Comparison of ENCODE assay signal across 36 cellular contexts in the genomic region with DNA sequence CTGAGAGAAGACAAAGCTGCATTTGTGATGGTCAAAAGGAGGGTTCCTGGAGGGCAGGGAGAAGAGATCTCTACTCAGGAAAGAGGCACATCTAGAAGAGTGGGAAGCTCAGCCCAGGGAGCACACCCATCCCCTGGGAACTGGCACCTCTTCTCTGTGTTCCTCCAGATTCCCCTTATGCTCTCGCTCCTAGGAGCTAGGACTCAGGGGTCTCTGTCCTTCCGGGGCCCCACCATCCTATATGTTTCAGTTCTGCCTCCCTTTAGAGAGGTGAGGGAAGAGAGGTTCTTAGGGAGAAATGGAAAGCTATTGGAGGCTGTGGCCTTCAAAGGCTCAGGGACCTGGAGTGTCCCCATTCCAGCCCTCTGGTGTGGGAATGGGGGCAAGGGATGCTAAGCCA.
"Had no signal": no experiment of that assay in that cellular context is flagged by ENCODE, and none has a peak within 500 bp of the region (broad histone marks: within the 10 kb centered on the region; RNA-seq: fewer than 3 reads in every experiment).

No MANE protein-coding gene starts in this region.

- H3K9me3 ChIP-seq: ascending aorta had no signal

- H3K27ac Mint-ChIP-seq: activated B cell treated with CpG ODN at 0.5 μM for 24 hours; activated CD4-positive, alpha-beta memory T cell treated with anti-CD3 and anti-CD28 coated beads for 36 hours; activated CD4-positive, alpha-beta T cell treated with anti-CD3 and anti-CD28 coated beads, Interleukin-2, amount 10 ng/mL, durations not matched to agents 24 days and 14 days; activated CD8-positive, alpha-beta memory T cell treated with anti-CD3 and anti-CD28 coated beads, Interleukin-2, amount 10 ng/mL, durations not matched to agents 7 days and 5 days; activated CD8-positive, alpha-beta T cell treated with anti-CD3 and anti-CD28 coated beads for 36 hours; activated naive CD4-positive, alpha-beta T cell treated with anti-CD3 and anti-CD28 coated beads, Interleukin-2, amount 10 ng/mL, durations not matched to agents 7 days and 5 days; activated naive CD8-positive, alpha-beta T cell; activated naive CD8-positive, alpha-beta T cell treated with anti-CD3 and anti-CD28 coated beads, Interleukin-2, amount 10 ng/mL, durations not matched to agents 7 days and 5 days; activated naive CD8-positive, alpha-beta T cell treated with anti-CD3 and anti-CD28 coated beads, Interleukin-2, amount 50 U/mL, for 24 hours; activated T-cell treated with anti-CD3 and anti-CD28 coated beads, Interleukin-2, amount 50 U/mL, for 24 hours; activated T-helper 2 cell treated with anti-CD3 and anti-CD28 coated beads, Interferon-gamma antibody, Interleukin-2, Interleukin-4, amounts not matched to agents 10 μg/mL and 5 μg/mL and 100 μg/mL, durations not matched to agents 14 hours and 24 hours and 36 hours; brain; T-helper 1 cell treated with Interleukin-12 subunit alpha and Interleukin-12 subunit beta and Interleukin-4 antibody, amounts not matched to agents 30 μg/mL and 1 μg/mL, for 36 hours; T-helper 2 cell treated with Interferon-gamma antibody and Interleukin-4, amounts not matched to agents 5 μg/mL and 100 μg/mL, for 36 hours had no signal

- H3K36me3 ChIP-seq: ascending aorta, cardiac muscle cell had no signal

- H3K4me3 Mint-ChIP-seq: activated B cell treated with CpG ODN at 0.5 μM for 24 hours; activated CD4-positive, alpha-beta memory T cell treated with anti-CD3 and anti-CD28 coated beads for 36 hours; activated CD8-positive, alpha-beta memory T cell treated with anti-CD3 and anti-CD28 coated beads, Interleukin-2, amount 10 ng/mL, durations not matched to agents 7 days and 5 days; activated CD8-positive, alpha-beta T cell treated with anti-CD3 and anti-CD28 coated beads for 36 hours; activated naive CD4-positive, alpha-beta T cell treated with anti-CD3 and anti-CD28 coated beads, Interleukin-2, amount 10 ng/mL, durations not matched to agents 7 days and 5 days; activated naive CD4-positive, alpha-beta T cell treated with anti-CD3 and anti-CD28 coated beads, Interleukin-2, amount 50 U/mL, for 24 hours; activated naive CD8-positive, alpha-beta T cell; activated naive CD8-positive, alpha-beta T cell treated with anti-CD3 and anti-CD28 coated beads, Interleukin-2, amount 10 ng/mL, durations not matched to agents 7 days and 5 days; activated naive CD8-positive, alpha-beta T cell treated with anti-CD3 and anti-CD28 coated beads, Interleukin-2, amount 50 U/mL, for 24 hours; activated T-cell treated with anti-CD3 and anti-CD28 coated beads, Interleukin-2, amount 50 U/mL, for 24 hours; central memory CD8-positive, alpha-beta T cell; T-helper 1 cell treated with Interleukin-12 subunit alpha and Interleukin-12 subunit beta and Interleukin-4 antibody, amounts not matched to agents 30 μg/mL and 1 μg/mL, for 36 hours; T-helper 2 cell treated with Interferon-gamma antibody and Interleukin-4, amounts not matched to agents 5 μg/mL and 100 μg/mL, for 36 hours had no signal

- H3K4me3 ChIP-seq: cardiac muscle cell had no signal

- H3K9me3 Mint-ChIP-seq: activated B cell treated with CpG ODN at 0.5 μM for 24 hours; activated CD4-positive, alpha-beta memory T cell treated with anti-CD3 and anti-CD28 coated beads for 36 hours; activated CD4-positive, alpha-beta T cell treated with anti-CD3 and anti-CD28 coated beads, Interleukin-2, amount 10 ng/mL, durations not matched to agents 24 days and 14 days; activated CD8-positive, alpha-beta T cell treated with anti-CD3 and anti-CD28 coated beads for 36 hours; activated naive CD4-positive, alpha-beta T cell treated with anti-CD3 and anti-CD28 coated beads, Interleukin-2, amount 10 ng/mL, durations not matched to agents 7 days and 5 days; activated naive CD4-positive, alpha-beta T cell treated with anti-CD3 and anti-CD28 coated beads, Interleukin-2, amount 50 U/mL, for 24 hours; activated naive CD8-positive, alpha-beta T cell treated with anti-CD3 and anti-CD28 coated beads, Interleukin-2, amount 10 ng/mL, durations not matched to agents 7 days and 5 days; activated naive CD8-positive, alpha-beta T cell treated with anti-CD3 and anti-CD28 coated beads, Interleukin-2, amount 50 U/mL, for 24 hours; activated T-cell treated with anti-CD3 and anti-CD28 coated beads, Interleukin-2, amount 50 U/mL, for 24 hours; activated T-helper 2 cell treated with anti-CD3 and anti-CD28 coated beads, Interferon-gamma antibody, Interleukin-2, Interleukin-4, amounts not matched to agents 10 μg/mL and 5 μg/mL and 100 μg/mL, durations not matched to agents 14 hours and 24 hours and 36 hours; central memory CD8-positive, alpha-beta T cell; T-helper 1 cell treated with Interleukin-12 subunit alpha and Interleukin-12 subunit beta and Interleukin-4 antibody, amounts not matched to agents 30 μg/mL and 1 μg/mL, for 36 hours; T-helper 2 cell treated with Interferon-gamma antibody and Interleukin-4, amounts not matched to agents 5 μg/mL and 100 μg/mL, for 36 hours had no signal

- H3K27me3 Mint-ChIP-seq: activated naive CD8-positive, alpha-beta T cell had no signal

- H3K36me3 Mint-ChIP-seq: activated CD4-positive, alpha-beta memory T cell treated with anti-CD3 and anti-CD28 coated beads for 36 hours; activated CD8-positive, alpha-beta memory T cell treated with anti-CD3 and anti-CD28 coated beads, Interleukin-2, amount 10 ng/mL, durations not matched to agents 7 days and 5 days; activated naive CD4-positive, alpha-beta T cell treated with anti-CD3 and anti-CD28 coated beads, Interleukin-2, amount 10 ng/mL, durations not matched to agents 7 days and 5 days; activated naive CD4-positive, alpha-beta T cell treated with anti-CD3 and anti-CD28 coated beads, Interleukin-2, amount 50 U/mL, for 24 hours; activated naive CD8-positive, alpha-beta T cell treated with anti-CD3 and anti-CD28 coated beads, Interleukin-2, amount 10 ng/mL, durations not matched to agents 7 days and 5 days; brain had no signal

- ATAC-seq: activated CD8-positive, alpha-beta memory T cell treated with anti-CD3 and anti-CD28 coated beads, Interleukin-2, amount 10 ng/mL, durations not matched to agents 7 days and 5 days; activated CD8-positive, alpha-beta T cell treated with anti-CD3 and anti-CD28 coated beads for 36 hours; activated naive CD8-positive, alpha-beta T cell treated with anti-CD3 and anti-CD28 coated beads, Interleukin-2, amount 50 U/mL, for 24 hours had no signal

- FAIRE-seq: bronchial epithelial cell, TTC549 had no signal

- DNase-seq: activated B cell treated with CpG ODN at 0.5 μM for 24 hours; activated CD4-positive, alpha-beta memory T cell treated with anti-CD3 and anti-CD28 coated beads for 36 hours; activated CD4-positive, alpha-beta T cell treated with anti-CD3 and anti-CD28 coated beads for 4 hours; activated CD4-positive, alpha-beta T cell treated with anti-CD3 and anti-CD28 coated beads, Interleukin-2, amount 10 ng/mL, durations not matched to agents 24 days and 14 days; activated CD4-positive, alpha-beta T cell treated with anti-CD3 and anti-CD28 coated beads, Interleukin-2, amount 50 U/mL, for 1 hour; activated CD4-positive, alpha-beta T cell treated with anti-CD3 and anti-CD28 coated beads, Interleukin-2, amount 50 U/mL, for 4 hours; activated CD4-positive, CD25-positive, alpha-beta regulatory T cell treated with anti-CD3 and anti-CD28 coated beads, Interleukin-2, amount 50 U/mL, for 72 hours; activated CD8-positive, alpha-beta memory T cell treated with anti-CD3 and anti-CD28 coated beads, Interleukin-2, amount 10 ng/mL, durations not matched to agents 7 days and 5 days; activated CD8-positive, alpha-beta memory T cell treated with anti-CD3 and anti-CD28 coated beads, Interleukin-2, amount 50 U/mL, for 48 hours; activated CD8-positive, alpha-beta T cell treated with anti-CD3 and anti-CD28 coated beads for 36 hours; activated effector memory CD4-positive, alpha-beta T cell treated with Interleukin-2 at 50 U/mL for 16 hours; activated gamma-delta T cell; activated naive CD4-positive, alpha-beta T cell treated with anti-CD3 and anti-CD28 coated beads, Interleukin-2, amount 10 ng/mL, durations not matched to agents 7 days and 5 days; activated naive CD4-positive, alpha-beta T cell treated with Interleukin-2 at 50 U/mL for 16 hours; activated naive CD8-positive, alpha-beta T cell treated with anti-CD3 and anti-CD28 coated beads, Interleukin-2, amount 10 ng/mL, durations not matched to agents 7 days and 5 days; activated naive CD8-positive, alpha-beta T cell treated with anti-CD3 and anti-CD28 coated beads, Interleukin-2, amount 50 U/mL, for 24 hours; activated T-cell treated with anti-CD3 and anti-CD28 coated beads, Interleukin-2, amount 50 U/mL, for 24 hours; activated T-cell treated with anti-CD3 and anti-CD28 coated beads, Interleukin-2, amount 50 U/mL, for 48 hours; amygdala; anterior cingulate cortex; caudate nucleus; cerebellar nuclear complex; T-helper 1 cell; T-helper 2 cell; T-helper 9 cell had no signal

- H3K27me3 ChIP-seq: ascending aorta had no signal

- H3K27ac ChIP-seq: ascending aorta, cardiac muscle cell had no signal
